ENCODE assay signal across 8 cellular contexts in the genomic region with DNA sequence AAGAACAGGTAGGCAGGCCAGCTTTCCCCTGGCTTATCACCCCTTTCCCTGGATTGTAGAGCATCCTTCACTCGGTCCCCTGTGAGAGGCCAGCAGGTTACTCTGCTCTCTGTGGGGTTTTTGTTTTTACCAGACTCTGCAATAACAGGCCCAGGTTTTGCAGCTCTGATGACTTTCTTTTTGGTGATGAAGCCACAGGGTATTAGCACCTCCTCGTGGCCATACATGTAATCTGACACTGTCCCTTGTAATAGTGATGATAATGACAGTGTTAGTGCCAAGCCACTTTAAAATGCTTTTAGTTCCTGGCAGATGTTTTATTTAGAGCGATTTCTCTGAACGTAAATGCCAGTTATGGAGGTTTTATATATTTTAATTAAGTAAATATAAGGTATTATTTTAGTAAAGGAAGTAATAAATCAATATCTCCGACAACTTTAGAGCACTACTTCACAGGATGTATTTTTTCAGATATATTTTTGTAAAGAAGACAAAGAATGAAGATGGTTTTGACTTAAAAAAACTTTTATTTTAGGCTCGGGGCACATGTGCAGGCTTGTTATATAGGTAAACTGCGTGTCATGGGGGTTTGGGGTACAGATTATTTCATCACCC. TPM values are rescaled to one million over a fixed set of nuclear protein-coding genes. Genes with fewer than 3 reads are reported as not detected.
DNase-seq lines count a peak whose midpoint lies in the region; ATAC-seq and TF ChIP-seq lines count a peak whose summit lies in the region.

No MANE protein-coding gene starts in this region.

- CTCF ChIA-PET in CD8-positive, alpha-beta T cell (lab: Charles Lee), result interaction anchor here (0.6 to 5.8 kb wide), 23 partner anchors 8 to 565 kb away, joined by 3 to 55 read pairs (median 4); a partner anchor contains a TSS

- peak; percentile 24 to 62 (median 47) for DNase-seq in CD8-positive, alpha-beta T cell
- DNase-seq in NCI-H446 treated with DMSO at 0.1 percent for 48 hours (lab: John Stamatoyannopoulos, UW) (peak; percentile 18), ecto neural progenitor cell (ENCODE audit: low spot score) (peak; percentile 54), lung microvascular endothelial cell (ENCODE audit: low read depth in 2 of 2) (peak; percentile 75 to 88)
- peak; percentile 88 for DNase-seq in activated CD4-positive, alpha-beta T cell treated with anti-CD3 and anti-CD28 coated beads, Interleukin-2, amount 10 ng/mL, durations not matched to agents 24 days and 14 days
- DNase-seq in stimulated activated effector memory CD8-positive, alpha-beta T cell treated with anti-CD3 and anti-CD28 coated beads, Interleukin-12 subunit alpha, Interleukin-12 subunit beta, amount 100 ng/mL, for 72 hours (ENCODE audit: low spot score in 2 of 2), result peak in 1 of 2 donors; percentile 66

- no peak overlapping the region for H3K27ac ChIP-seq in CD8-positive, alpha-beta T cell (ENCODE audit: low read depth, low read length)

- H3K27ac Mint-ChIP-seq in CD8-positive, alpha-beta T cell, result no peak overlapping the region
- H3K27ac Mint-ChIP-seq in activated CD4-positive, alpha-beta T cell treated with anti-CD3 and anti-CD28 coated beads, Interleukin-2, amount 10 ng/mL, durations not matched to agents 24 days and 14 days, result no peak overlapping the region
- H3K27ac Mint-ChIP-seq in stimulated activated effector memory CD8-positive, alpha-beta T cell treated with anti-CD3 and anti-CD28 coated beads, Interleukin-12 subunit alpha, Interleukin-12 subunit beta, amount 100 ng/mL, for 72 hours, result no peak overlapping the region

- H3K9me3 ChIP-seq in CD8-positive, alpha-beta T cell (ENCODE audit: low read length), result no peaks in the 10 kb centered on the region

- H3K27me3 Mint-ChIP-seq in CD8-positive, alpha-beta T cell (ENCODE audit: low read depth), result peaks cover 2% of the 10 kb centered on the region
- peaks cover 7% of the 10 kb centered on the region for H3K27me3 Mint-ChIP-seq in activated CD4-positive, alpha-beta T cell treated with anti-CD3 and anti-CD28 coated beads, Interleukin-2, amount 10 ng/mL, durations not matched to agents 24 days and 14 days

- H3K4me3 ChIP-seq in CD8-positive, alpha-beta T cell (ENCODE audit: low read depth, low read length), result no peak overlapping the region

- H3K4me3 Mint-ChIP-seq in CD8-positive, alpha-beta T cell, result no peak overlapping the region
- H3K4me3 Mint-ChIP-seq in activated CD4-positive, alpha-beta T cell treated with anti-CD3 and anti-CD28 coated beads, Interleukin-2, amount 10 ng/mL, durations not matched to agents 24 days and 14 days, result no peak overlapping the region
- H3K4me3 Mint-ChIP-seq in stimulated activated effector memory CD8-positive, alpha-beta T cell treated with anti-CD3 and anti-CD28 coated beads, Interleukin-12 subunit alpha, Interleukin-12 subunit beta, amount 100 ng/mL, for 72 hours, result no peak overlapping the region

- ATAC-seq in CD8-positive, alpha-beta T cell, result peak; percentile 99
- ATAC-seq in GM19324 (IDR thresholded peaks at IDR 0.05; ENCODE audit: low FRiP score, unreplicated experiment) (peak; percentile 81), HG03342 (IDR thresholded peaks at IDR 0.05; ENCODE audit: unreplicated experiment) (peak; percentile 82)
- peak; percentile 93 for ATAC-seq in stimulated activated effector memory CD8-positive, alpha-beta T cell treated with anti-CD3 and anti-CD28 coated beads, Interleukin-12 subunit alpha, Interleukin-12 subunit beta, amount 100 ng/mL, for 72 hours

- POLR2A ChIA-PET in CD8-positive, alpha-beta T cell (lab: Charles Lee), result interaction anchor here (1.0 to 1.4 kb wide), 2 partner anchors 116 to 565 kb away, joined by 4 to 8 read pairs; a partner anchor contains a TSS

- H3K4me1 ChIP-seq in CD8-positive, alpha-beta T cell (ENCODE audit: insufficient read depth, low read length), result no peaks in the 10 kb centered on the region

- H3K36me3 ChIP-seq in CD8-positive, alpha-beta T cell (ENCODE audit: insufficient read depth, low read length), result no peaks in the 10 kb centered on the region

- no peaks in the 10 kb centered on the region for H3K36me3 Mint-ChIP-seq in CD8-positive, alpha-beta T cell
- H3K36me3 Mint-ChIP-seq in activated CD4-positive, alpha-beta T cell treated with anti-CD3 and anti-CD28 coated beads, Interleukin-2, amount 10 ng/mL, durations not matched to agents 24 days and 14 days (ENCODE audit: low read depth), result no peaks in the 10 kb centered on the region
- H3K36me3 Mint-ChIP-seq in stimulated activated effector memory CD8-positive, alpha-beta T cell treated with anti-CD3 and anti-CD28 coated beads, Interleukin-12 subunit alpha, Interleukin-12 subunit beta, amount 100 ng/mL, for 72 hours, result no peaks in the 10 kb centered on the region

- intact Hi-C loops in CD8-positive, alpha-beta T cell (cut with DNase I, micrococcal nuclease), result loop anchor here (1.0 to 5.0 kb wide), 8 partner anchors 120 to 565 kb away; no protein-coding TSS in a partner anchor
- intact Hi-C loops in activated CD4-positive, alpha-beta T cell treated with anti-CD3 and anti-CD28 coated beads, Interleukin-2, amount 10 ng/mL, durations not matched to agents 24 days and 14 days (cut with micrococcal nuclease), result loop anchor here (1.0 to 10.0 kb wide), 6 partner anchors 117 to 565 kb away; a partner anchor contains a TSS

- no peaks in the 10 kb centered on the region for H3K9me3 Mint-ChIP-seq in CD8-positive, alpha-beta T cell
- no peaks in the 10 kb centered on the region for H3K9me3 Mint-ChIP-seq in activated CD4-positive, alpha-beta T cell treated with anti-CD3 and anti-CD28 coated beads, Interleukin-2, amount 10 ng/mL, durations not matched to agents 24 days and 14 days
- no peaks in the 10 kb centered on the region for H3K9me3 Mint-ChIP-seq in stimulated activated effector memory CD8-positive, alpha-beta T cell treated with anti-CD3 and anti-CD28 coated beads, Interleukin-12 subunit alpha, Interleukin-12 subunit beta, amount 100 ng/mL, for 72 hours

- H3K27me3 ChIP-seq in CD8-positive, alpha-beta T cell (ENCODE audit: insufficient read depth, low read length), result no peaks in the 10 kb centered on the region

- peak; percentile 83 for TF ChIP-seq CTCF in CD8-positive, alpha-beta T cell (IDR thresholded peaks at IDR 0.05)

- no peaks in the 10 kb centered on the region for H3K4me1 Mint-ChIP-seq in CD8-positive, alpha-beta T cell (ENCODE audit: low read depth)
- peaks cover 4% of the 10 kb centered on the region for H3K4me1 Mint-ChIP-seq in activated CD4-positive, alpha-beta T cell treated with anti-CD3 and anti-CD28 coated beads, Interleukin-2, amount 10 ng/mL, durations not matched to agents 24 days and 14 days
- H3K4me1 Mint-ChIP-seq in stimulated activated effector memory CD8-positive, alpha-beta T cell treated with anti-CD3 and anti-CD28 coated beads, Interleukin-12 subunit alpha, Interleukin-12 subunit beta, amount 100 ng/mL, for 72 hours, result peaks cover 8% of the 10 kb centered on the region

RNA-seq across cellular contexts. Expression of a gene that starts 38.0 kb away (rescaled TPM):
- total RNA-seq in CD8-positive, alpha-beta T cell, result not detected
- not detected in 2 replicates for total RNA-seq in activated CD4-positive, alpha-beta T cell treated with anti-CD3 and anti-CD28 coated beads, Interleukin-2, amount 10 ng/mL, durations not matched to agents 24 days and 14 days
- total RNA-seq in lung microvascular endothelial cell, result not detected in 2 replicates
